In genomic region chr11:66335531-66336233, GRCh38 we compare ENCODE assay signal across 8 cellular contexts. TPM values are rescaled to one million over a fixed set of nuclear protein-coding genes. Genes with fewer than 3 reads are reported as not detected.
DNase-seq lines count a peak whose midpoint lies in the region; ATAC-seq and TF ChIP-seq lines count a peak whose summit lies in the region.

No MANE protein-coding gene starts in this region.

- peak overlapping the region; percentile 93 for H3K4me3 ChIP-seq in ACC112 (ENCODE audit: low read depth, low read length)
- H3K4me3 ChIP-seq in HFF-Myc (replicated peaks; ENCODE audit: low read depth, low read length), result peak overlapping the region; percentile 89
- H3K4me3 ChIP-seq in adipocyte (ENCODE audit: low read length), result peak overlapping the region; percentile 82

- H3K27ac ChIP-seq in ACC112 (ENCODE audit: low read depth, low read length), result peak overlapping the region; percentile 99

- peak overlapping the region; percentile 86 for H3K9ac ChIP-seq in adipocyte (ENCODE audit: low read length)

- H3K36me3 ChIP-seq in ACC112 (ENCODE audit: insufficient read depth, low read length) (peaks cover 8% of the 10 kb centered on the region; the same call in 1 of the 2 replicates), adipocyte (ENCODE audit: control insufficient read depth, insufficient read depth, low read length, severe bottlenecking) (peaks cover 48% of the 10 kb centered on the region)

- H3K9me3 ChIP-seq in adipocyte (ENCODE audit: control insufficient read depth, low read length), result no peaks in the 10 kb centered on the region

- ATAC-seq in left ventricle myocardium superior, result peak; percentile 29

- peaks cover 31% of the 10 kb centered on the region for H3K79me2 ChIP-seq in ACC112 (ENCODE audit: control insufficient read depth, insufficient read depth, low read length, unreplicated experiment)

- no peaks in the 10 kb centered on the region for H3K27me3 ChIP-seq in ACC112 (ENCODE audit: insufficient read depth, low read length)
- no peaks in the 10 kb centered on the region for H3K27me3 ChIP-seq in adipocyte (replicated peaks; ENCODE audit: control insufficient read depth, insufficient read depth, low read length)

- no peak for TF ChIP-seq CTCF in HFF-Myc (IDR thresholded peaks at IDR 0.05; ENCODE audit: low read depth, low read length, missing control alignments)

- intact Hi-C loops in left ventricle myocardium superior (cut with micrococcal nuclease), result no loop called here

- H2AFZ ChIP-seq in ACC112 (ENCODE audit: low read length, unreplicated experiment), result no peak overlapping the region

- DNase-seq in HFF-Myc (ENCODE audit: extremely low read depth, low read depth) (no peak), adipocyte (ENCODE audit: low read depth) (peak; percentile 71), left ventricle myocardium superior (peak; percentile 41), retina (peak; percentile 56), cerebellar nuclear complex (lab: John Stamatoyannopoulos, UW) (no peak)
- no peak for DNase-seq in central memory CD4-positive, alpha-beta T cell
- DNase-seq in activated CD8-positive, alpha-beta memory T cell treated with anti-CD3 and anti-CD28 coated beads, Interleukin-2, amount 50 U/mL, for 4 hours, result no peak

- H3K4me1 ChIP-seq in ACC112 (ENCODE audit: control insufficient read depth, insufficient read depth, low read length, unreplicated experiment) (peaks cover 31% of the 10 kb centered on the region), adipocyte (ENCODE audit: control insufficient read depth, insufficient read depth, low read length) (peaks cover 22% of the 10 kb centered on the region)

RNA-seq across cellular contexts. Expression of gene RIN1, which starts 0.6 kb away (rescaled TPM):
- 1.7 TPM for total RNA-seq in left ventricle myocardium superior

RNA-seq across cellular contexts. Expression of gene BRMS1, which starts 9.2 kb away (rescaled TPM):
- total RNA-seq in left ventricle myocardium superior, result 14.7 TPM

RNA-seq across cellular contexts. Expression of gene B4GAT1, which starts 11.7 kb away (rescaled TPM):
- 55.1 TPM for total RNA-seq in left ventricle myocardium superior

RNA-seq across cellular contexts. Expression of gene CD248, which starts 18.8 kb away (rescaled TPM):
- total RNA-seq in left ventricle myocardium superior, result 11.1 TPM

RNA-seq across cellular contexts. Expression of gene SLC29A2, which starts 35.9 kb away (rescaled TPM):
- 22.6 TPM for total RNA-seq in left ventricle myocardium superior

Comparison
In these comparisons a context has a peak if more than half of its experiments do, and no peak if none do; other contexts are left out.
1. DNase-seq: peak in adipocyte (single experiment), left ventricle myocardium superior (single experiment) and retina (single experiment); none in HFF-Myc (single experiment), central memory CD4-positive, alpha-beta T cell (single experiment), cerebellar nuclear complex (0 of 2) and activated CD8-positive, alpha-beta memory T cell treated with anti-CD3 and anti-CD28 coated beads, Interleukin-2, amount 50 U/mL, for 4 hours (single experiment).
2. Peak in every context shown above with its lines, with median percentiles within 50 percentile points of each other: H3K4me3 ChIP-seq.